ENCODE assay signal across 18 cellular contexts in genomic region chr17:19768046-19768782, GRCh38. TPM values are rescaled to one million over a fixed set of nuclear protein-coding genes. Genes with fewer than 3 reads are reported as not detected.
DNase-seq lines count a peak whose midpoint lies in the region; ATAC-seq, FAIRE-seq and TF ChIP-seq lines count a peak whose summit lies in the region.
"Had no signal": no experiment of that assay in that cellular context is flagged by ENCODE, and none has a peak within 500 bp of the region (broad histone marks: within the 10 kb centered on the region; RNA-seq: fewer than 3 reads in every experiment).

No MANE protein-coding gene starts in this region.

- H4K8ac ChIP-seq in neuronal stem cell (ENCODE audit: low read depth, low read length): no peak overlapping the region

- POLR2A ChIA-PET in activated CD4-positive, alpha-beta T cell treated with anti-CD3 and anti-CD28 coated beads for 36 hours (lab: Charles Lee): no interaction called here

- H3K14ac ChIP-seq in neuronal stem cell (ENCODE audit: low read length): no peak overlapping the region

- no peak overlapping the region for H2BK12ac ChIP-seq in neuronal stem cell (ENCODE audit: low read length)

- FAIRE-seq in D721Med (lab: Jason Lieb, UNC): no peak
- FAIRE-seq: small intestine had no signal

- H3K9me3 Mint-ChIP-seq in activated CD4-positive, alpha-beta T cell treated with anti-CD3 and anti-CD28 coated beads for 36 hours (ENCODE audit: low read depth): no peaks in the 10 kb centered on the region
- no peaks in the 10 kb centered on the region for H3K9me3 Mint-ChIP-seq in activated naive CD4-positive, alpha-beta T cell treated with anti-CD3 and anti-CD28 coated beads, Interleukin-2, amount 10 ng/mL, durations not matched to agents 7 days and 5 days
- H3K9me3 Mint-ChIP-seq in progenitor cell of endocrine pancreas (ENCODE audit: low read depth): no peaks in the 10 kb centered on the region
- H3K9me3 Mint-ChIP-seq: activated naive CD8-positive, alpha-beta T cell treated with anti-CD3 and anti-CD28 coated beads, Interleukin-2, amount 10 ng/mL, durations not matched to agents 7 days and 5 days; nephron had no signal

- no peak overlapping the region for H4K91ac ChIP-seq in neuronal stem cell (ENCODE audit: low read depth, low read length, poor library complexity)

- no peaks in the 10 kb centered on the region for H3K4me1 ChIP-seq in neuronal stem cell (ENCODE audit: control insufficient read depth in 2 of 2, insufficient read depth in 1 of 2, low read depth in 1 of 2, low read length in 2 of 2)
- H3K4me1 ChIP-seq: BE2C, prostate gland had no signal

- intact Hi-C loops in activated CD4-positive, alpha-beta T cell treated with anti-CD3 and anti-CD28 coated beads for 36 hours (cut with DNase I, micrococcal nuclease): loop anchor here (5.0 kb wide), 2 partner anchors 121 to 391 kb away; partner anchors contain the start of genes ALDH3A2 (in 1 of the 2) and MAPK7 (in 1 of the 2)

- no peaks in the 10 kb centered on the region for H3K27me3 ChIP-seq in neuronal stem cell (ENCODE audit: control insufficient read depth in 3 of 3, insufficient read depth in 3 of 3, low read depth in 1 of 3, low read length in 3 of 3)
- H3K27me3 ChIP-seq: BE2C, esophagus squamous epithelium had no signal

- H3K4ac ChIP-seq in neuronal stem cell (ENCODE audit: low read length): no peak overlapping the region

- no peak overlapping the region for H3K4me3 Mint-ChIP-seq in activated CD4-positive, alpha-beta T cell treated with anti-CD3 and anti-CD28 coated beads for 36 hours
- H3K4me3 Mint-ChIP-seq in activated naive CD4-positive, alpha-beta T cell treated with anti-CD3 and anti-CD28 coated beads, Interleukin-2, amount 10 ng/mL, durations not matched to agents 7 days and 5 days: no peak overlapping the region
- H3K4me3 Mint-ChIP-seq in progenitor cell of endocrine pancreas (ENCODE audit: low read depth): no peak overlapping the region
- H3K4me3 Mint-ChIP-seq: activated naive CD8-positive, alpha-beta T cell treated with anti-CD3 and anti-CD28 coated beads, Interleukin-2, amount 10 ng/mL, durations not matched to agents 7 days and 5 days; nephron had no signal

- peak; percentile 43 for DNase-seq in activated CD4-positive, alpha-beta T cell treated with anti-CD3 and anti-CD28 coated beads for 36 hours
- no peak for DNase-seq in activated CD4-positive, alpha-beta T cell treated with anti-CD3 and anti-CD28 coated beads for 4 hours
- no peak for DNase-seq in activated naive CD4-positive, alpha-beta T cell treated with anti-CD3 and anti-CD28 coated beads, Interleukin-2, amount 10 ng/mL, durations not matched to agents 7 days and 5 days
- DNase-seq in neuronal stem cell (ENCODE audit: low spot score): no peak
- no peak for DNase-seq in progenitor cell of endocrine pancreas (ENCODE audit: low spot score, unreplicated experiment)
- no peak for DNase-seq in D721Med (ENCODE audit: insufficient read length, low spot score)
- DNase-seq in HK-2 (ENCODE audit: unreplicated experiment): no peak
- DNase-seq: 8988T; activated naive CD8-positive, alpha-beta T cell treated with anti-CD3 and anti-CD28 coated beads, Interleukin-2, amount 10 ng/mL, durations not matched to agents 7 days and 5 days; BE2C; esophagus squamous epithelium; NCI-H146; NCI-H345; small intestine; stimulated activated CD4-positive, alpha-beta T cell treated with anti-CD3 and anti-CD28 coated beads, Interleukin-4, amount 100 ng/mL, for 24 hours had no signal

- H3K36me3 ChIP-seq in neuronal stem cell (replicated peaks in 1 of 2; ENCODE audit: control insufficient read depth in 2 of 2, insufficient read depth in 2 of 2, low read length in 2 of 2): no peaks in the 10 kb centered on the region
- H3K36me3 ChIP-seq: BE2C, esophagus squamous epithelium, prostate gland had no signal

- no peak overlapping the region for H3K23ac ChIP-seq in neuronal stem cell (ENCODE audit: low read depth, low read length, poor library complexity)

- no peak overlapping the region for H2BK120ac ChIP-seq in neuronal stem cell (ENCODE audit: low read depth, low read length)

- H3K4me2 ChIP-seq in neuronal stem cell (ENCODE audit: insufficient read depth, low read length, poor library complexity, severe bottlenecking): no peak overlapping the region

- no peak overlapping the region for H3K18ac ChIP-seq in neuronal stem cell (ENCODE audit: low read length)

- TF ChIP-seq CTCF in progenitor cell of endocrine pancreas (IDR thresholded peaks at IDR 0.05; ENCODE audit: unreplicated experiment) (no peak), D721Med (IDR thresholded peaks at IDR 0.05; ENCODE audit: insufficient read depth, missing control alignments) (no peak)

- peak overlapping the region; percentile 41 for H2AFZ ChIP-seq in neuronal stem cell (ENCODE audit: low read length)

- CTCF ChIA-PET in activated CD4-positive, alpha-beta T cell treated with anti-CD3 and anti-CD28 coated beads for 36 hours (lab: Charles Lee): interaction anchor here (0.7 to 1.7 kb wide), 6 partner anchors 10 to 101 kb away, joined by 3 to 7 read pairs (median 3); no protein-coding TSS in a partner anchor
- CTCF ChIA-PET in activated naive CD4-positive, alpha-beta T cell treated with anti-CD3 and anti-CD28 coated beads, Interleukin-2, amount 10 ng/mL, durations not matched to agents 7 days and 5 days (lab: Charles Lee): interaction anchor here (0.6 to 2.8 kb wide), 3 partner anchors 9 to 256 kb away, joined by 3 to 29 read pairs (median 14); no protein-coding TSS in a partner anchor

- H3K4me3 ChIP-seq in neuronal stem cell (ENCODE audit: low read length in 2 of 2): no peak overlapping the region
- H3K4me3 ChIP-seq: esophagus squamous epithelium, prostate gland had no signal

- no peak overlapping the region for H2AK5ac ChIP-seq in neuronal stem cell (ENCODE audit: low read depth, low read length)

- H3K27me3 Mint-ChIP-seq in activated CD4-positive, alpha-beta T cell treated with anti-CD3 and anti-CD28 coated beads for 36 hours: no peaks in the 10 kb centered on the region
- H3K27me3 Mint-ChIP-seq in activated naive CD4-positive, alpha-beta T cell treated with anti-CD3 and anti-CD28 coated beads, Interleukin-2, amount 10 ng/mL, durations not matched to agents 7 days and 5 days: peaks cover 4% of the 10 kb centered on the region
- H3K27me3 Mint-ChIP-seq in progenitor cell of endocrine pancreas: peaks cover 2% of the 10 kb centered on the region

- WGBS in neuronal stem cell (ENCODE audit: extremely low coverage in 2 of 2, insufficient read length in 2 of 2, insufficient replicate concordance in 1 of 2), 2 donors: no CpG with 5 or more reads among the region's 10 CpGs

- H3K4me1 Mint-ChIP-seq in activated CD4-positive, alpha-beta T cell treated with anti-CD3 and anti-CD28 coated beads for 36 hours: peaks cover 59% of the 10 kb centered on the region
- peaks cover 60% of the 10 kb centered on the region for H3K4me1 Mint-ChIP-seq in activated naive CD4-positive, alpha-beta T cell treated with anti-CD3 and anti-CD28 coated beads, Interleukin-2, amount 10 ng/mL, durations not matched to agents 7 days and 5 days
- peaks cover 2% of the 10 kb centered on the region for H3K4me1 Mint-ChIP-seq in progenitor cell of endocrine pancreas (ENCODE audit: low read depth)

- no peaks in the 10 kb centered on the region for H3K9me3 ChIP-seq in neuronal stem cell (replicated peaks in 1 of 2; ENCODE audit: control insufficient read depth in 2 of 2, insufficient read depth in 1 of 2, low read depth in 1 of 2, low read length in 2 of 2)
- H3K9me3 ChIP-seq: BE2C, esophagus squamous epithelium, prostate gland had no signal

- H2BK5ac ChIP-seq in neuronal stem cell (ENCODE audit: low read length): no peak overlapping the region

- no peaks in the 10 kb centered on the region for H3K79me1 ChIP-seq in neuronal stem cell (ENCODE audit: low read depth, low read length)

- no peaks in the 10 kb centered on the region for H3K36me3 Mint-ChIP-seq in activated CD4-positive, alpha-beta T cell treated with anti-CD3 and anti-CD28 coated beads for 36 hours (ENCODE audit: low read depth)
- H3K36me3 Mint-ChIP-seq in activated naive CD4-positive, alpha-beta T cell treated with anti-CD3 and anti-CD28 coated beads, Interleukin-2, amount 10 ng/mL, durations not matched to agents 7 days and 5 days: peaks cover 7% of the 10 kb centered on the region
- H3K36me3 Mint-ChIP-seq in progenitor cell of endocrine pancreas (ENCODE audit: insufficient read depth): peaks cover 1% of the 10 kb centered on the region
- H3K36me3 Mint-ChIP-seq: activated naive CD8-positive, alpha-beta T cell treated with anti-CD3 and anti-CD28 coated beads, Interleukin-2, amount 10 ng/mL, durations not matched to agents 7 days and 5 days had no signal

- H3K27ac Mint-ChIP-seq in activated CD4-positive, alpha-beta T cell treated with anti-CD3 and anti-CD28 coated beads for 36 hours: peak overlapping the region; percentile 61
- H3K27ac Mint-ChIP-seq in activated naive CD4-positive, alpha-beta T cell treated with anti-CD3 and anti-CD28 coated beads, Interleukin-2, amount 10 ng/mL, durations not matched to agents 7 days and 5 days: peak overlapping the region; percentile 34
- H3K27ac Mint-ChIP-seq in progenitor cell of endocrine pancreas: no peak overlapping the region
- H3K27ac Mint-ChIP-seq: activated naive CD8-positive, alpha-beta T cell treated with anti-CD3 and anti-CD28 coated beads, Interleukin-2, amount 10 ng/mL, durations not matched to agents 7 days and 5 days; nephron had no signal

- H3K27ac ChIP-seq in neuronal stem cell (replicated peaks; ENCODE audit: low read length): no peak overlapping the region

- ATAC-seq in activated CD4-positive, alpha-beta T cell treated with anti-CD3 and anti-CD28 coated beads for 36 hours: peak; percentile 43
- peak; percentile 41 for ATAC-seq in GM21576 (IDR thresholded peaks at IDR 0.05; ENCODE audit: unreplicated experiment)

- no peak overlapping the region for H2BK15ac ChIP-seq in neuronal stem cell (ENCODE audit: low read length)

- no peak overlapping the region for H3K9ac ChIP-seq in neuronal stem cell (ENCODE audit: low read depth, low read length, poor library complexity)

RNA-seq across cellular contexts. Expression of gene ALDH3A1, which starts 20.1 kb away (rescaled TPM):
- not detected for total RNA-seq in activated CD4-positive, alpha-beta T cell treated with anti-CD3 and anti-CD28 coated beads for 36 hours
- polyA plus RNA-seq in neuronal stem cell (2013, experiment 1 of 2): 0.17 TPM
- polyA plus RNA-seq in neuronal stem cell (2013, experiment 2 of 2): 0.40 TPM
- 0.75 and 1.0 TPM in 2 replicates for total RNA-seq in progenitor cell of endocrine pancreas
- total RNA-seq: activated naive CD8-positive, alpha-beta T cell treated with anti-CD3 and anti-CD28 coated beads, Interleukin-2, amount 10 ng/mL, durations not matched to agents 7 days and 5 days had no signal

RNA-seq across cellular contexts. Expression of gene SLC47A2, which starts 51.8 kb away (rescaled TPM):
- not detected for total RNA-seq in activated CD4-positive, alpha-beta T cell treated with anti-CD3 and anti-CD28 coated beads for 36 hours
- polyA plus RNA-seq in neuronal stem cell (2013, experiment 1 of 2): 0.14 TPM
- polyA plus RNA-seq in neuronal stem cell (2013, experiment 2 of 2): 0.12 TPM
- total RNA-seq in progenitor cell of endocrine pancreas: not detected in 2 replicates
- total RNA-seq: activated naive CD8-positive, alpha-beta T cell treated with anti-CD3 and anti-CD28 coated beads, Interleukin-2, amount 10 ng/mL, durations not matched to agents 7 days and 5 days; prostate gland had no signal
